1 cellular context compared by ENCODE assay signal in the genomic region with DNA sequence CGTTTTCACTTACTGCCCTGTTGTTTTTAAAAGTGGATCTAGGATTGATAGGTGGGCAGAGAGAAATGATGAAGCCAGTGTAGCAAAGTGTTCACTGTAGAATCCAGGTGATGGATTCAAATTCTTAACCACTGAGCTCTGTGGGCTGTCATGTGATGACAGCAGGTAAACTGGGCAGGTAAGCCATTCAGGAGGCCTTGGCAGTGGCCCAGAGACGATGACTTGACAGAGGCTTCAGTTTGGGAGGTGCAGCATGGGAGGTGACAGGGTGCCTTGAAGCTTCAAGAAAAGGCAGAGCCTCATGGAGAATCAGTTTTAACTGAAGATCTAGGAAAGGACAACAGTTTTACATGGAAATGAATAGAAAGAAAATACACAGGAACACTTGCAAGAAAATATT.
TF ChIP-seq lines count a peak whose summit lies in the region.

No MANE protein-coding gene starts in this region.

TF ChIP-seq in GM23338, 12 proteins besides CTCF, POLR2A, EP300 and RAD21 (continued from another document):
- TF ChIP-seq, protein P1, sequence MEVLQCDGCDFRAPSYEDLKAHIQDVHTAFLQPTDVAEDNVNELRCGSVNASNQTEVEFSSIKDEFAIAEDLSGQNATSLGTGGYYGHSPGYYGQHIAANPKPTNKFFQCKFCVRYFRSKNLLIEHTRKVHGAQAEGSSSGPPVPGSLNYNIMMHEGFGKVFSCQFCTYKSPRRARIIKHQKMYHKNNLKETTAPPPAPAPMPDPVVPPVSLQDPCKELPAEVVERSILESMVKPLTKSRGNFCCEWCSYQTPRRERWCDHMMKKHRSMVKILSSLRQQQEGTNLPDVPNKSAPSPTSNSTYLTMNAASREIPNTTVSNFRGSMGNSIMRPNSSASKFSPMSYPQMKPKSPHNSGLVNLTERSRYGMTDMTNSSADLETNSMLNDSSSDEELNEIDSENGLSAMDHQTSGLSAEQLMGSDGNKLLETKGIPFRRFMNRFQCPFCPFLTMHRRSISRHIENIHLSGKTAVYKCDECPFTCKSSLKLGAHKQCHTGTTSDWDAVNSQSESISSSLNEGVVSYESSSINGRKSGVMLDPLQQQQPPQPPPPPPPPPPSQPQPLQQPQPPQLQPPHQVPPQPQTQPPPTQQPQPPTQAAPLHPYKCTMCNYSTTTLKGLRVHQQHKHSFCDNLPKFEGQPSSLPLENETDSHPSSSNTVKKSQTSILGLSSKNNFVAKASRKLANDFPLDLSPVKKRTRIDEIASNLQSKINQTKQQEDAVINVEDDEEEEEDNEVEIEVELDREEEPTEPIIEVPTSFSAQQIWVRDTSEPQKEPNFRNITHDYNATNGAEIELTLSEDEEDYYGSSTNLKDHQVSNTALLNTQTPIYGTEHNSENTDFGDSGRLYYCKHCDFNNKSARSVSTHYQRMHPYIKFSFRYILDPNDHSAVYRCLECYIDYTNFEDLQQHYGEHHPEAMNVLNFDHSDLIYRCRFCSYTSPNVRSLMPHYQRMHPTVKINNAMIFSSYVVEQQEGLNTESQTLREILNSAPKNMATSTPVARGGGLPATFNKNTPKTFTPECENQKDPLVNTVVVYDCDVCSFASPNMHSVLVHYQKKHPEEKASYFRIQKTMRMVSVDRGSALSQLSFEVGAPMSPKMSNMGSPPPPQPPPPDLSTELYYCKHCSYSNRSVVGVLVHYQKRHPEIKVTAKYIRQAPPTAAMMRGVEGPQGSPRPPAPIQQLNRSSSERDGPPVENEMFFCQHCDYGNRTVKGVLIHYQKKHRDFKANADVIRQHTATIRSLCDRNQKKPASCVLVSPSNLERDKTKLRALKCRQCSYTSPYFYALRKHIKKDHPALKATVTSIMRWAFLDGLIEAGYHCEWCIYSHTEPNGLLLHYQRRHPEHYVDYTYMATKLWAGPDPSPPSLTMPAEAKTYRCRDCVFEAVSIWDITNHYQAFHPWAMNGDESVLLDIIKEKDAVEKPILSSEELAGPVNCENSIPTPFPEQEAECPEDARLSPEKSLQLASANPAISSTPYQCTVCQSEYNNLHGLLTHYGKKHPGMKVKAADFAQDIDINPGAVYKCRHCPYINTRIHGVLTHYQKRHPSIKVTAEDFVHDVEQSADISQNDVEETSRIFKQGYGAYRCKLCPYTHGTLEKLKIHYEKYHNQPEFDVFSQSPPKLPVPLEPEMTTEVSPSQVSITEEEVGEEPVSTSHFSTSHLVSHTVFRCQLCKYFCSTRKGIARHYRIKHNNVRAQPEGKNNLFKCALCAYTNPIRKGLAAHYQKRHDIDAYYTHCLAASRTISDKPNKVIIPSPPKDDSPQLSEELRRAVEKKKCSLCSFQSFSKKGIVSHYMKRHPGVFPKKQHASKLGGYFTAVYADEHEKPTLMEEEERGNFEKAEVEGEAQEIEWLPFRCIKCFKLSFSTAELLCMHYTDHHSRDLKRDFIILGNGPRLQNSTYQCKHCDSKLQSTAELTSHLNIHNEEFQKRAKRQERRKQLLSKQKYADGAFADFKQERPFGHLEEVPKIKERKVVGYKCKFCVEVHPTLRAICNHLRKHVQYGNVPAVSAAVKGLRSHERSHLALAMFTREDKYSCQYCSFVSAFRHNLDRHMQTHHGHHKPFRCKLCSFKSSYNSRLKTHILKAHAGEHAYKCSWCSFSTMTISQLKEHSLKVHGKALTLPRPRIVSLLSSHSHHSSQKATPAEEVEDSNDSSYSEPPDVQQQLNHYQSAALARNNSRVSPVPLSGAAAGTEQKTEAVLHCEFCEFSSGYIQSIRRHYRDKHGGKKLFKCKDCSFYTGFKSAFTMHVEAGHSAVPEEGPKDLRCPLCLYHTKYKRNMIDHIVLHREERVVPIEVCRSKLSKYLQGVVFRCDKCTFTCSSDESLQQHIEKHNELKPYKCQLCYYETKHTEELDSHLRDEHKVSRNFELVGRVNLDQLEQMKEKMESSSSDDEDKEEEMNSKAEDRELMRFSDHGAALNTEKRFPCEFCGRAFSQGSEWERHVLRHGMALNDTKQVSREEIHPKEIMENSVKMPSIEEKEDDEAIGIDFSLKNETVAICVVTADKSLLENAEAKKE (CRISPR knock-in tag; IDR thresholded peaks at IDR 0.05), result no peak
- no peak for TF ChIP-seq EZH2 (IDR thresholded peaks at IDR 0.05; ENCODE audit: low read depth, unreplicated experiment)
- no peak for TF ChIP-seq EZH2phosphoT487 (IDR thresholded peaks at IDR 0.05; ENCODE audit: unreplicated experiment)
